In genomic region chr9:132242621-132243155, GRCh38 we compare ENCODE assay signal across 8 cellular contexts.
DNase-seq lines count a peak whose midpoint lies in the region; ATAC-seq and TF ChIP-seq lines count a peak whose summit lies in the region.

No MANE protein-coding gene starts in this region.

- peaks cover 34% of the 10 kb centered on the region for H3K4me1 ChIP-seq in A673 (ENCODE audit: insufficient read depth, low read length, poor library complexity, severe bottlenecking)
- peaks cover 2% of the 10 kb centered on the region; the same call in 1 of the 2 replicates for H3K4me1 ChIP-seq in HEK293 (ENCODE audit: control insufficient read depth, insufficient read depth, low read length)
- H3K4me1 ChIP-seq in mesodermal cell (ENCODE audit: control insufficient read depth, insufficient read depth, low read length, poor library complexity, severe bottlenecking), result peaks cover 9% of the 10 kb centered on the region

- ATAC-seq in GM21447 (IDR thresholded peaks at IDR 0.05; ENCODE audit: unreplicated experiment), result no peak

- intact Hi-C loops in A673 (cut with micrococcal nuclease; ENCODE audit: unreplicated experiment), result no loop called here

- H3K9me3 ChIP-seq in A673 (ENCODE audit: low read depth, low read length, poor library complexity, severe bottlenecking) (no peaks in the 10 kb centered on the region), HEK293 (ENCODE audit: control insufficient read depth, insufficient read depth, low read depth, low read length) (no peaks in the 10 kb centered on the region), mesodermal cell (ENCODE audit: control insufficient read depth, low read length) (no peaks in the 10 kb centered on the region)

- in situ Hi-C loops in astrocyte of the cerebellum (cut with HindIII; ENCODE audit: low sequenced_read_pairs), result no loop called here

- TF ChIP-seq CTCF in A673 (conservative IDR thresholded peaks at IDR 0.05; ENCODE audit: low read depth, low read length) (no peak), HEK293 (tag by site-specific recombination; IDR thresholded peaks at IDR 0.05) (no peak; the same call in 1 of the 2 replicates), astrocyte of the cerebellum (IDR thresholded peaks at IDR 0.05; ENCODE audit: low read depth, low read length, missing control alignments) (peak; percentile 17)

- no peak for DNase-seq in A673 (ENCODE audit: low spot score)
- DNase-seq in astrocyte of the cerebellum (ENCODE audit: low read depth), result no peak
- no peak for DNase-seq in NCI-H1436 (lab: John Stamatoyannopoulos, UW)
- DNase-seq in DMS 273 (lab: John Stamatoyannopoulos, UW; ENCODE audit: unreplicated experiment), result no peak
- no peak for DNase-seq in AG20443 (ENCODE audit: low spot score)

- H3K36me3 ChIP-seq in A673 (ENCODE audit: insufficient read depth, low read length, poor library complexity, severe bottlenecking), result no peaks in the 10 kb centered on the region
- no peaks in the 10 kb centered on the region for H3K36me3 ChIP-seq in HEK293 (ENCODE audit: control insufficient read depth in 2 of 2, insufficient read depth in 1 of 2, low read length in 2 of 2)
- no peaks in the 10 kb centered on the region for H3K36me3 ChIP-seq in mesodermal cell (ENCODE audit: control insufficient read depth, insufficient read depth, low read length)

- POLR2A ChIA-PET in A673 (lab: Charles Lee; ENCODE audit: low non-redundant PET) (no interaction called here), HEK293 (lab: Yijun Ruan, JAX) (no interaction called here)

- BruUV-seq in A673 (replicated peaks; lab: Mats Ljungman, UMichigan), result no TSS peak

- H3K27me3 ChIP-seq in A673 (replicated peaks; ENCODE audit: insufficient read depth, low read depth, low read length, poor library complexity), result no peaks in the 10 kb centered on the region

- CTCF ChIA-PET in A673 (lab: Charles Lee) (no interaction called here), HEK293 (lab: Yijun Ruan, JAX) (interaction anchor here (0.9 to 1.2 kb wide), 2 partner anchors 26 to 73 kb away, joined by 3 to 4 read pairs; no protein-coding TSS in a partner anchor)

- H3K4me3 ChIP-seq in A673 (ENCODE audit: low read depth, low read length, poor library complexity, severe bottlenecking), result peak overlapping the region; percentile 65
- peak overlapping the region; percentile 50; the same call in 1 of the 2 replicates for H3K4me3 ChIP-seq in HEK293 (ENCODE audit: low read depth, low read length)
- H3K4me3 ChIP-seq in astrocyte of the cerebellum (ENCODE audit: low read depth, low read length), result peak overlapping the region; percentile 42
- H3K4me3 ChIP-seq in mesodermal cell (ENCODE audit: extremely low read depth, insufficient read depth, low read length, poor library complexity, severe bottlenecking), result peak overlapping the region; percentile 39

- H3K27ac ChIP-seq in A673 (ENCODE audit: low read depth, low read length, poor library complexity, severe bottlenecking) (peak overlapping the region; percentile 31), HEK293 (ENCODE audit: extremely low read depth, low read depth, low read length) (no peak overlapping the region), mesodermal cell (ENCODE audit: low read depth, low read length, severe bottlenecking) (no peak overlapping the region)

- WGBS in mesodermal cell (ENCODE audit: insufficient coverage in 2 of 2), 2 experiments, result 8 to 10% methylated on average over 10 to 11 of the region's 18 CpGs

TF ChIP-seq in HEK293, 187 proteins besides CTCF, POLR2A, EP300 and RAD21:
- TF ChIP-seq SCRT1 (tag by site-specific recombination; IDR thresholded peaks at IDR 0.05; ENCODE audit: borderline replicate concordance), result peak; percentile 98
- no peak for TF ChIP-seq ZNF10 (tag by site-specific recombination; IDR thresholded peaks at IDR 0.05)
- TF ChIP-seq, protein P1, sequence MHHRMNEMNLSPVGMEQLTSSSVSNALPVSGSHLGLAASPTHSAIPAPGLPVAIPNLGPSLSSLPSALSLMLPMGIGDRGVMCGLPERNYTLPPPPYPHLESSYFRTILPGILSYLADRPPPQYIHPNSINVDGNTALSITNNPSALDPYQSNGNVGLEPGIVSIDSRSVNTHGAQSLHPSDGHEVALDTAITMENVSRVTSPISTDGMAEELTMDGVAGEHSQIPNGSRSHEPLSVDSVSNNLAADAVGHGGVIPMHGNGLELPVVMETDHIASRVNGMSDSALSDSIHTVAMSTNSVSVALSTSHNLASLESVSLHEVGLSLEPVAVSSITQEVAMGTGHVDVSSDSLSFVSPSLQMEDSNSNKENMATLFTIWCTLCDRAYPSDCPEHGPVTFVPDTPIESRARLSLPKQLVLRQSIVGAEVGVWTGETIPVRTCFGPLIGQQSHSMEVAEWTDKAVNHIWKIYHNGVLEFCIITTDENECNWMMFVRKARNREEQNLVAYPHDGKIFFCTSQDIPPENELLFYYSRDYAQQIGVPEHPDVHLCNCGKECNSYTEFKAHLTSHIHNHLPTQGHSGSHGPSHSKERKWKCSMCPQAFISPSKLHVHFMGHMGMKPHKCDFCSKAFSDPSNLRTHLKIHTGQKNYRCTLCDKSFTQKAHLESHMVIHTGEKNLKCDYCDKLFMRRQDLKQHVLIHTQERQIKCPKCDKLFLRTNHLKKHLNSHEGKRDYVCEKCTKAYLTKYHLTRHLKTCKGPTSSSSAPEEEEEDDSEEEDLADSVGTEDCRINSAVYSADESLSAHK (tag by site-specific recombination; IDR thresholded peaks at IDR 0.05), result peak; percentile 99
- TF ChIP-seq GLIS1 (tag by site-specific recombination; IDR thresholded peaks at IDR 0.05), result peak; percentile 70; the same call in 1 of the 2 replicates
- no peak for TF ChIP-seq ZNF510 (tag by site-specific recombination; IDR thresholded peaks at IDR 0.05; ENCODE audit: insufficient replicate concordance)
- TF ChIP-seq ZNF623 (tag by site-specific recombination; IDR thresholded peaks at IDR 0.05), result no peak
- peak; percentile 30; the same call in 1 of the 2 replicates for TF ChIP-seq ZNF777 (tag by site-specific recombination; IDR thresholded peaks at IDR 0.05; ENCODE audit: borderline replicate concordance)
- no peak for TF ChIP-seq ZNF501 (tag by site-specific recombination; IDR thresholded peaks at IDR 0.05)
- 0 out of 2 replicates have a peak, but pooled peaks have one; percentile 9 for TF ChIP-seq ZNF398 (tag by site-specific recombination; IDR thresholded peaks at IDR 0.05)
- TF ChIP-seq ZNF426 (tag by site-specific recombination; IDR thresholded peaks at IDR 0.05), result no peak
